In genomic region chr1:38046333-38046883, GRCh38 we compare ENCODE assay signal across 9 cellular contexts. TPM values are rescaled to one million over a fixed set of nuclear protein-coding genes. Genes with fewer than 3 reads are reported as not detected.
DNase-seq lines count a peak whose midpoint lies in the region; ATAC-seq and TF ChIP-seq lines count a peak whose summit lies in the region.
"Had no signal": no experiment of that assay in that cellular context is flagged by ENCODE, and none has a peak within 500 bp of the region (broad histone marks: within the 10 kb centered on the region; RNA-seq: fewer than 3 reads in every experiment).

POU3F1 (minus strand) TSS chr1:38046793; CDS start chr1:38046743, 50 bp downstream.

- no peaks in the 10 kb centered on the region for H3K9me3 Mint-ChIP-seq in activated T-helper 17 cell treated with anti-CD3 and anti-CD28 coated beads, Interleukin-2, amount 50 U/mL, for 72 hours

- no CpG with 5 or more reads among the region's 92 CpGs for WGBS in suprapubic skin

- peaks cover 28% of the 10 kb centered on the region for H3K27me3 Mint-ChIP-seq in activated T-helper 17 cell treated with anti-CD3 and anti-CD28 coated beads, Interleukin-2, amount 50 U/mL, for 72 hours

- H3K4me1 ChIP-seq in iPS-18a (ENCODE audit: control insufficient read depth, low read depth, low read length) (peaks cover 3% of the 10 kb centered on the region), suprapubic skin (peaks cover 60% of the 10 kb centered on the region)

- no peaks in the 10 kb centered on the region for H3K36me3 ChIP-seq in iPS-18a (ENCODE audit: control insufficient read depth, low read depth, low read length)
- no peaks in the 10 kb centered on the region for H3K36me3 ChIP-seq in suprapubic skin

- peaks cover 11% of the 10 kb centered on the region for H3K36me3 Mint-ChIP-seq in activated T-helper 17 cell treated with anti-CD3 and anti-CD28 coated beads, Interleukin-2, amount 50 U/mL, for 72 hours (ENCODE audit: low read depth)

- H3K9ac ChIP-seq in iPS-18a (ENCODE audit: low read length) = peak within 1 kb of the TSS; percentile 7

- no peak for TF ChIP-seq EP300 in suprapubic skin (IDR thresholded peaks at IDR 0.05)

- in situ Hi-C loops in G401 (cut with HindIII; ENCODE audit: low sequenced_read_pairs) = no loop called here

- peak; percentile 44 for ATAC-seq in GM18520 (IDR thresholded peaks at IDR 0.05; ENCODE audit: unreplicated experiment)
- ATAC-seq in HG02938 (IDR thresholded peaks at IDR 0.05; ENCODE audit: unreplicated experiment) = peak; percentile 5
- peak; percentile 86 for ATAC-seq in activated T-helper 17 cell treated with anti-CD3 and anti-CD28 coated beads, Interleukin-2, amount 50 U/mL, for 72 hours (replicated peaks)
- ATAC-seq in HG03097 (IDR thresholded peaks at IDR 0.05; ENCODE audit: low FRiP score, unreplicated experiment) = no peak

- DNase-seq in suprapubic skin (ENCODE audit: low spot score in 2 of 2) (no peak), hepatic stellate cell (ENCODE audit: low spot score) (no peak), G401 (ENCODE audit: low spot score) (no peak)

- peaks cover 56% of the 10 kb centered on the region for H3K27me3 ChIP-seq in iPS-18a (ENCODE audit: control insufficient read depth, insufficient read depth, low read length)
- H3K27me3 ChIP-seq in suprapubic skin = peaks cover 48% of the 10 kb centered on the region

- H3K4me3 ChIP-seq in iPS-18a (ENCODE audit: low read length) (peak within 1 kb of the TSS; percentile 81), suprapubic skin (peak within 1 kb of the TSS; percentile 78)

- peak within 1 kb of the TSS; percentile 58 for H3K4me3 Mint-ChIP-seq in activated T-helper 17 cell treated with anti-CD3 and anti-CD28 coated beads, Interleukin-2, amount 50 U/mL, for 72 hours

- H3K27ac Mint-ChIP-seq in activated T-helper 17 cell treated with anti-CD3 and anti-CD28 coated beads, Interleukin-2, amount 50 U/mL, for 72 hours = no peak within 1 kb of the TSS

- no peak for TF ChIP-seq POLR2A in suprapubic skin (IDR thresholded peaks at IDR 0.05)

- H3K27ac ChIP-seq in iPS-18a (ENCODE audit: low read length) (no peak within 1 kb of the TSS), suprapubic skin (peak within 1 kb of the TSS; percentile 71)

- TF ChIP-seq CTCF in suprapubic skin (IDR thresholded peaks at IDR 0.05) = no peak

- no peaks in the 10 kb centered on the region for H3K9me3 ChIP-seq in iPS-18a (ENCODE audit: control insufficient read depth, low read depth, low read length)
- no peaks in the 10 kb centered on the region for H3K9me3 ChIP-seq in suprapubic skin

- peaks cover 5% of the 10 kb centered on the region for H3K4me1 Mint-ChIP-seq in activated T-helper 17 cell treated with anti-CD3 and anti-CD28 coated beads, Interleukin-2, amount 50 U/mL, for 72 hours

RNA-seq across cellular contexts. Expression of gene POU3F1, which starts in this region (rescaled TPM):
- total RNA-seq in activated T-helper 17 cell treated with anti-CD3 and anti-CD28 coated beads, Interleukin-2, amount 50 U/mL, for 72 hours = under 1 TPM; 0.11 TPM
- total RNA-seq in suprapubic skin = 10 to 100 TPM in 3 of 4 donors, 1 to 10 TPM in 1; 8.8 to 28.5 (median 13.5) TPM
- total RNA-seq in G401 (2014; rRNA removed; shearing (Covaris generic)) = not detected in 2 replicates
- total RNA-seq: T-helper 2 cell treated with Interferon-gamma antibody and Interleukin-4, amounts not matched to agents 100 ng/mL and 5 ng/mL, for 36 hours had no signal

Comparison
In these comparisons a context has a peak if more than half of its experiments do, and no peak if none do; other contexts are left out.
1. Peak in ATAC-seq in activated T-helper 17 cell treated with anti-CD3 and anti-CD28 coated beads, Interleukin-2, amount 50 U/mL, for 72 hours; RNA of the gene not detected or under 1 TPM.